Comparison of ENCODE assay signal across 8 cellular contexts in genomic region chr4:87353592-87353991, GRCh38. TPM values are rescaled to one million over a fixed set of nuclear protein-coding genes. Genes with fewer than 3 reads are reported as not detected.
DNase-seq lines count a peak whose midpoint lies in the region; ATAC-seq and TF ChIP-seq lines count a peak whose summit lies in the region.

No MANE protein-coding gene starts in this region.

- H3K4me2 ChIP-seq in mesenchymal stem cell (ENCODE audit: low read length, poor library complexity, severe bottlenecking): no peak overlapping the region

- no peak for ATAC-seq in CD8-positive, alpha-beta T cell
- ATAC-seq in GM18870 (IDR thresholded peaks at IDR 0.05; ENCODE audit: unreplicated experiment) (peak; percentile 78), HG03064 (IDR thresholded peaks at IDR 0.05; ENCODE audit: low read depth, unreplicated experiment) (peak; percentile 84)

- TF ChIP-seq CTCF in CD8-positive, alpha-beta T cell (IDR thresholded peaks at IDR 0.05): peak; percentile 62

- no peaks in the 10 kb centered on the region for H3K4me1 Mint-ChIP-seq in CD8-positive, alpha-beta T cell (ENCODE audit: low read depth)

- no peak overlapping the region for H3K14ac ChIP-seq in mesenchymal stem cell (ENCODE audit: low read length in 2 of 2)

- no peak overlapping the region for H2AFZ ChIP-seq in mesenchymal stem cell (ENCODE audit: low read depth, low read length)

- H3K27ac Mint-ChIP-seq in CD8-positive, alpha-beta T cell: no peak overlapping the region

- no peak overlapping the region for H2AK5ac ChIP-seq in mesenchymal stem cell (ENCODE audit: low read length, severe bottlenecking)

- peak in 5 of 7 experiments; percentile 4 to 59 (median 39) for DNase-seq in CD8-positive, alpha-beta T cell
- DNase-seq in RPMI8226: peak; percentile 53
- peak; percentile 68 for DNase-seq in dedifferentiated amniotic fluid mesenchymal stem cell (ENCODE audit: extremely low spot score)
- peak; percentile 62 for DNase-seq in mesenchymal stem cell
- no peak for DNase-seq in NCI-H345 (lab: John Stamatoyannopoulos, UW)
- no peak for DNase-seq in NCI-H2227 (lab: John Stamatoyannopoulos, UW; ENCODE audit: unreplicated experiment)

- no peaks in the 10 kb centered on the region for H3K27me3 ChIP-seq in CD8-positive, alpha-beta T cell (ENCODE audit: insufficient read depth, low read length)
- H3K27me3 ChIP-seq in mesenchymal stem cell (ENCODE audit: control insufficient read depth in 1 of 2, insufficient read depth in 1 of 2, low read length in 2 of 2): no peaks in the 10 kb centered on the region

- no peak overlapping the region for H3K18ac ChIP-seq in mesenchymal stem cell (ENCODE audit: low read depth in 1 of 2, low read length in 2 of 2)

- CTCF ChIA-PET in CD8-positive, alpha-beta T cell (lab: Charles Lee): interaction anchor here (0.6 to 1.6 kb wide), 9 partner anchors 11 to 118 kb away, joined by 3 to 9 read pairs (median 3); no protein-coding TSS in a partner anchor

- POLR2A ChIA-PET in CD8-positive, alpha-beta T cell (lab: Charles Lee): no interaction called here

- H3K9me3 Mint-ChIP-seq in CD8-positive, alpha-beta T cell: no peaks in the 10 kb centered on the region

- H4K91ac ChIP-seq in mesenchymal stem cell (ENCODE audit: low read length): no peak overlapping the region

- no peak overlapping the region for H2BK12ac ChIP-seq in mesenchymal stem cell (ENCODE audit: low read length in 2 of 2)

- no peaks in the 10 kb centered on the region for H3K9me3 ChIP-seq in CD8-positive, alpha-beta T cell (ENCODE audit: low read length)
- H3K9me3 ChIP-seq in mesenchymal stem cell (ENCODE audit: control insufficient read depth, low read length): no peaks in the 10 kb centered on the region

- H3K4ac ChIP-seq in mesenchymal stem cell (ENCODE audit: low read depth in 1 of 2, low read length in 2 of 2): no peak overlapping the region

- no peaks in the 10 kb centered on the region for H3K4me1 ChIP-seq in CD8-positive, alpha-beta T cell (ENCODE audit: insufficient read depth, low read length)
- peaks cover 3% of the 10 kb centered on the region for H3K4me1 ChIP-seq in mesenchymal stem cell (ENCODE audit: control insufficient read depth, insufficient read depth, low read depth, low read length)

- H4K8ac ChIP-seq in mesenchymal stem cell (ENCODE audit: low read length): no peak overlapping the region

- intact Hi-C loops in CD8-positive, alpha-beta T cell (cut with DNase I, micrococcal nuclease): loop anchor here in 1 of 2 experiments (5.0 kb wide), 2 partner anchors 114 to 494 kb away; no protein-coding TSS in a partner anchor

- H3K27ac ChIP-seq in CD8-positive, alpha-beta T cell (ENCODE audit: low read depth, low read length): no peak overlapping the region
- no peak overlapping the region for H3K27ac ChIP-seq in mesenchymal stem cell (ENCODE audit: low read length, poor library complexity, severe bottlenecking)

- H3K23ac ChIP-seq in mesenchymal stem cell (ENCODE audit: low read length in 2 of 2): no peak overlapping the region

- no peak overlapping the region for H2BK5ac ChIP-seq in mesenchymal stem cell (ENCODE audit: low read depth, low read length, poor library complexity, severe bottlenecking)

- peaks cover 7% of the 10 kb centered on the region for H3K36me3 ChIP-seq in CD8-positive, alpha-beta T cell (ENCODE audit: insufficient read depth, low read length)
- peaks cover 0 to 19% of the 10 kb centered on the region in 2 experiments for H3K36me3 ChIP-seq in mesenchymal stem cell (ENCODE audit: control insufficient read depth in 1 of 2, insufficient read depth in 2 of 2, low read depth in 1 of 2, low read length in 2 of 2)

- no peak overlapping the region for H2BK120ac ChIP-seq in mesenchymal stem cell (ENCODE audit: low read depth, low read length)

- no peak overlapping the region for H2BK15ac ChIP-seq in mesenchymal stem cell (ENCODE audit: low read depth, poor library complexity, severe bottlenecking)

- peak overlapping the region; percentile 85 for H3K9ac ChIP-seq in mesenchymal stem cell (ENCODE audit: low read length)

- H3K36me3 Mint-ChIP-seq in CD8-positive, alpha-beta T cell: peaks cover 37% of the 10 kb centered on the region

- H3K27me3 Mint-ChIP-seq in CD8-positive, alpha-beta T cell (ENCODE audit: low read depth): no peaks in the 10 kb centered on the region

- 23% methylated on average over 2 of the region's 3 CpGs for WGBS in mesenchymal stem cell

- H3K4me3 Mint-ChIP-seq in CD8-positive, alpha-beta T cell: no peak overlapping the region

- H3K4me3 ChIP-seq in CD8-positive, alpha-beta T cell (ENCODE audit: low read depth, low read length): no peak overlapping the region
- peak overlapping the region in 1 of 2 experiments; percentile 43 for H3K4me3 ChIP-seq in mesenchymal stem cell (ENCODE audit: insufficient read depth in 1 of 2, low read depth in 1 of 2, low read length in 2 of 2)

- H3K79me1 ChIP-seq in mesenchymal stem cell (replicated peaks; ENCODE audit: low read length, poor library complexity, severe bottlenecking): peaks cover 1% of the 10 kb centered on the region

RNA-seq across cellular contexts. Expression of gene HSD17B13, which starts 30.9 kb away (rescaled TPM):
- under 1 TPM; 0.22 to 0.27 TPM for total RNA-seq in CD8-positive, alpha-beta T cell
- 0.06 TPM for polyA plus RNA-seq in mesenchymal stem cell (2013, experiment 1 of 2)
- 0.04 TPM for polyA plus RNA-seq in mesenchymal stem cell (2013, experiment 2 of 2)

RNA-seq across cellular contexts. Expression of gene HSD17B11, which starts 37.4 kb away (rescaled TPM):
- total RNA-seq in CD8-positive, alpha-beta T cell: 10 to 100 TPM; 38.8 to 42.4 TPM
- 31.5 TPM for polyA plus RNA-seq in mesenchymal stem cell (2013, experiment 1 of 2)
- 30.5 TPM for polyA plus RNA-seq in mesenchymal stem cell (2013, experiment 2 of 2)

Comparison
In these comparisons a context has a peak if more than half of its experiments do, and no peak if none do; other contexts are left out.
1. DNase-seq: peak in CD8-positive, alpha-beta T cell (5 of 7), RPMI8226 (single experiment), dedifferentiated amniotic fluid mesenchymal stem cell (single experiment) and mesenchymal stem cell (single experiment); none in NCI-H345 (single experiment) and NCI-H2227 (single experiment).